In genomic region chr7:35254496-35255416, GRCh38 we compare ENCODE assay signal across 9 cellular contexts. TPM values are rescaled to one million over a fixed set of nuclear protein-coding genes. Genes with fewer than 3 reads are reported as not detected.
DNase-seq lines count a peak whose midpoint lies in the region; ATAC-seq and TF ChIP-seq lines count a peak whose summit lies in the region.
"Had no signal": no experiment of that assay in that cellular context is flagged by ENCODE, and none has a peak within 500 bp of the region (broad histone marks: within the 10 kb centered on the region; RNA-seq: fewer than 3 reads in every experiment).

No MANE protein-coding gene starts in this region.

- DNase-seq in T-helper 1 cell (no peak), astrocyte of the cerebellum (ENCODE audit: low read depth) (no peak), stomach (no peak), NAMALWA (ENCODE audit: low spot score) (no peak)
- DNase-seq: SIG-M5 had no signal

- intact Hi-C loops in stomach (cut with DNase I; ENCODE audit: low total_unique reads): no loop called here

- peaks cover 7% of the 10 kb centered on the region for H3K9me3 Mint-ChIP-seq in T-helper 1 cell treated with Interleukin-12 subunit alpha and Interleukin-12 subunit beta and Interleukin-4 antibody, amounts not matched to agents 30 μg/mL and 1 μg/mL, for 36 hours

- H3K27ac ChIP-seq in iPS-20b (ENCODE audit: low read length): no peak overlapping the region
- no peak overlapping the region for H3K27ac ChIP-seq in stomach
- no peak overlapping the region for H3K27ac ChIP-seq in gastroesophageal sphincter

- H3K9me3 ChIP-seq in iPS-20b (ENCODE audit: insufficient read depth, low read depth, low read length) (no peaks in the 10 kb centered on the region), stomach (peaks cover 0 to 45% (median 11%) of the 10 kb centered on the region in 4 donors), gastroesophageal sphincter (peaks cover 0 to 5% (median 0%) of the 10 kb centered on the region in 3 donors)

- in situ Hi-C loops in astrocyte of the cerebellum (cut with HindIII; ENCODE audit: low sequenced_read_pairs): no loop called here

- H3K27me3 Mint-ChIP-seq in T-helper 1 cell treated with Interleukin-12 subunit alpha and Interleukin-12 subunit beta and Interleukin-4 antibody, amounts not matched to agents 30 μg/mL and 1 μg/mL, for 36 hours (ENCODE audit: low read depth): peaks cover 88% of the 10 kb centered on the region

- ATAC-seq in HG02678 (IDR thresholded peaks at IDR 0.05; ENCODE audit: unreplicated experiment): no peak
- ATAC-seq in gastroesophageal sphincter: no peak

- peaks cover 8% of the 10 kb centered on the region for H3K36me3 Mint-ChIP-seq in T-helper 1 cell treated with Interleukin-12 subunit alpha and Interleukin-12 subunit beta and Interleukin-4 antibody, amounts not matched to agents 30 μg/mL and 1 μg/mL, for 36 hours (ENCODE audit: low read depth)

- H3K4me3 Mint-ChIP-seq in T-helper 1 cell treated with Interleukin-12 subunit alpha and Interleukin-12 subunit beta and Interleukin-4 antibody, amounts not matched to agents 30 μg/mL and 1 μg/mL, for 36 hours: no peak overlapping the region

- TF ChIP-seq POLR2A in stomach (IDR thresholded peaks at IDR 0.05) (no peak), gastroesophageal sphincter (IDR thresholded peaks at IDR 0.05) (no peak)

- peaks cover 12% of the 10 kb centered on the region for H3K4me1 Mint-ChIP-seq in T-helper 1 cell treated with Interleukin-12 subunit alpha and Interleukin-12 subunit beta and Interleukin-4 antibody, amounts not matched to agents 30 μg/mL and 1 μg/mL, for 36 hours (ENCODE audit: low read depth)

- no peak for TF ChIP-seq EP300 in stomach (IDR thresholded peaks at IDR 0.05)
- TF ChIP-seq EP300 in gastroesophageal sphincter (IDR thresholded peaks at IDR 0.05): no peak

- TF ChIP-seq CTCF in astrocyte of the cerebellum (IDR thresholded peaks at IDR 0.05; ENCODE audit: low read depth, low read length, missing control alignments): no peak
- TF ChIP-seq CTCF in stomach (IDR thresholded peaks at IDR 0.05): no peak
- no peak for TF ChIP-seq CTCF in gastroesophageal sphincter (IDR thresholded peaks at IDR 0.05)

- H3K27me3 ChIP-seq in iPS-20b (ENCODE audit: insufficient read depth, low read length) (peaks cover 100% of the 10 kb centered on the region), stomach (peaks cover 39 to 100% (median 98%) of the 10 kb centered on the region in 3 donors), gastroesophageal sphincter (peaks cover 100% of the 10 kb centered on the region)

- H3K9ac ChIP-seq in iPS-20b (ENCODE audit: low read depth, low read length): no peak overlapping the region

- peak overlapping the region; percentile 15 for H3K27ac Mint-ChIP-seq in T-helper 1 cell treated with Interleukin-12 subunit alpha and Interleukin-12 subunit beta and Interleukin-4 antibody, amounts not matched to agents 30 μg/mL and 1 μg/mL, for 36 hours

- 9 to 16% (median 12%) methylated on average over 31 to 44 of the region's 44 CpGs for WGBS in stomach, 5 donors
- 6 to 29% methylated on average over 15 to 31 of the region's 44 CpGs for WGBS in gastroesophageal sphincter (ENCODE audit: low coverage in 1 of 2), 2 donors

- H3K36me3 ChIP-seq in iPS-20b (ENCODE audit: insufficient read depth, low read depth, low read length) (no peaks in the 10 kb centered on the region), stomach (no peaks in the 10 kb centered on the region), gastroesophageal sphincter (no peaks in the 10 kb centered on the region)

- peak overlapping the region; percentile 29 for H3K4me3 ChIP-seq in astrocyte of the cerebellum (ENCODE audit: low read depth, low read length)
- H3K4me3 ChIP-seq in iPS-20b (ENCODE audit: low read length): peak overlapping the region; percentile 66; the same call in 1 of the 2 replicates
- peak overlapping the region; percentile 34 to 54 (median 44) for H3K4me3 ChIP-seq in stomach
- H3K4me3 ChIP-seq in gastroesophageal sphincter: peak overlapping the region in 1 of 2 donors; percentile 53

- H3K4me1 ChIP-seq in iPS-20b (ENCODE audit: insufficient read depth, low read length) (peaks cover 15% of the 10 kb centered on the region; the same call in 1 of the 2 replicates), stomach (peaks cover 14 to 43% (median 27%) of the 10 kb centered on the region in 4 donors), gastroesophageal sphincter (peaks cover 0 to 39% (median 14%) of the 10 kb centered on the region in 3 donors)

RNA-seq across cellular contexts. Expression of gene TBX20, which starts 0.9 kb away (rescaled TPM):
- total RNA-seq in stomach: not detected
- polyA plus RNA-seq in stomach: not detected
- 1 to 10 TPM in 1 of 4 donors, under 1 TPM in 1, not detected in 2; 0.54 to 5.4 TPM for total RNA-seq in gastroesophageal sphincter
